In genomic region chr19:16447015-16447384, GRCh38 we compare ENCODE assay signal across 8 cellular contexts. TPM values are rescaled to one million over a fixed set of nuclear protein-coding genes. Genes with fewer than 3 reads are reported as not detected.
A peak's percentile ranks its signal among the peaks of the same experiment; 100 is the strongest.
DNase-seq lines count a peak whose midpoint lies in the region; ATAC-seq and TF ChIP-seq lines count a peak whose summit lies in the region.

No MANE protein-coding gene starts in this region.

- DNase-seq in AG20443 (ENCODE audit: low spot score): peak; percentile 91
- peak; percentile 77 for DNase-seq in SKM-1 treated with dmso at 0.1 percent for 144 hours (lab: John Stamatoyannopoulos, UW; ENCODE audit: unreplicated experiment)
- DNase-seq in coronary artery (ENCODE audit: low spot score): peak; percentile 90
- DNase-seq in mucosa of descending colon: peak in 2 of 3 donors; percentile 55 to 79
- DNase-seq in uterus: peak; percentile 76 to 77
- DNase-seq in endothelial cell (ENCODE audit: low spot score): no peak

- TF ChIP-seq CTCF in coronary artery (IDR thresholded peaks at IDR 0.05) (no peak), mucosa of descending colon (IDR thresholded peaks at IDR 0.05) (no peak), uterus (IDR thresholded peaks at IDR 0.05) (no peak), endothelial cell (IDR thresholded peaks at IDR 0.05; ENCODE audit: unreplicated experiment) (no peak)

- peaks cover 11% of the 10 kb centered on the region for H3K36me3 Mint-ChIP-seq in endothelial cell (ENCODE audit: low read depth, unreplicated experiment)

- no peaks in the 10 kb centered on the region for H3K27me3 ChIP-seq in uterus

- H3K27ac Mint-ChIP-seq in endothelial cell (ENCODE audit: unreplicated experiment): no peak overlapping the region

- H3K4me1 ChIP-seq in mucosa of descending colon (ENCODE audit: low read depth): peaks cover 23% of the 10 kb centered on the region
- peaks cover 5 to 12% of the 10 kb centered on the region in 2 donors for H3K4me1 ChIP-seq in uterus

- H3K4me3 ChIP-seq in coronary artery: peak overlapping the region; percentile 23
- no peak overlapping the region for H3K4me3 ChIP-seq in mucosa of descending colon
- H3K4me3 ChIP-seq in uterus: no peak overlapping the region

- H3K4me1 Mint-ChIP-seq in endothelial cell (ENCODE audit: unreplicated experiment): peaks cover 45% of the 10 kb centered on the region

- peaks cover 8% of the 10 kb centered on the region for H3K27me3 Mint-ChIP-seq in endothelial cell (ENCODE audit: unreplicated experiment)

- H3K9me3 ChIP-seq in mucosa of descending colon (no peaks in the 10 kb centered on the region), uterus (no peaks in the 10 kb centered on the region)

- H3K27ac ChIP-seq in coronary artery: peak overlapping the region; percentile 43 to 49
- peak overlapping the region; percentile 52 to 82 for H3K27ac ChIP-seq in uterus

- intact Hi-C loops in mucosa of descending colon (cut with DNase I, micrococcal nuclease) (no loop called here), uterus (cut with DNase I; ENCODE audit: low total_unique reads) (no loop called here)

- TF ChIP-seq POLR2A in uterus (IDR thresholded peaks at IDR 0.05): no peak

- no peaks in the 10 kb centered on the region for H3K9me3 Mint-ChIP-seq in endothelial cell (ENCODE audit: unreplicated experiment)

- ATAC-seq in GM21737 (IDR thresholded peaks at IDR 0.05; ENCODE audit: unreplicated experiment): peak; percentile 34
- peak; percentile 42 for ATAC-seq in mucosa of descending colon
- ATAC-seq in GM19351 (IDR thresholded peaks at IDR 0.05; ENCODE audit: unreplicated experiment): no peak

- no peaks in the 10 kb centered on the region for H3K36me3 ChIP-seq in mucosa of descending colon (ENCODE audit: low read depth)
- H3K36me3 ChIP-seq in uterus: no peaks in the 10 kb centered on the region

- H3K4me3 Mint-ChIP-seq in endothelial cell (ENCODE audit: unreplicated experiment): no peak overlapping the region

RNA-seq across cellular contexts. Expression of gene EPS15L1, which starts 24.8 kb away (rescaled TPM):
- total RNA-seq in mucosa of descending colon: 10 to 100 TPM; 36.8 to 49.8 (median 40.0) TPM
- 10 to 100 TPM; 18.8 to 67.2 (median 39.6) TPM for total RNA-seq in uterus
- total RNA-seq in endothelial cell (ENCODE audit: unreplicated experiment): 34.5 TPM

RNA-seq across cellular contexts. Expression of gene CALR3, which starts 49.0 kb away (rescaled TPM):
- not detected for total RNA-seq in mucosa of descending colon
- not detected for total RNA-seq in uterus
- not detected for total RNA-seq in endothelial cell (ENCODE audit: unreplicated experiment)

RNA-seq across cellular contexts. Expression of gene C19orf44, which starts 49.2 kb away (rescaled TPM):
- total RNA-seq in mucosa of descending colon (1 to 10 TPM; 2.0 to 8.4 (median 2.3) TPM), uterus (10 to 100 TPM in 1 of 4 donors, 1 to 10 TPM in 2, under 1 TPM in 1; 0.26 to 11.9 (median 7.5) TPM), endothelial cell (ENCODE audit: unreplicated experiment) (3.7 TPM)
